Comparison of ENCODE assay signal across 1 cellular context in the genomic region with DNA sequence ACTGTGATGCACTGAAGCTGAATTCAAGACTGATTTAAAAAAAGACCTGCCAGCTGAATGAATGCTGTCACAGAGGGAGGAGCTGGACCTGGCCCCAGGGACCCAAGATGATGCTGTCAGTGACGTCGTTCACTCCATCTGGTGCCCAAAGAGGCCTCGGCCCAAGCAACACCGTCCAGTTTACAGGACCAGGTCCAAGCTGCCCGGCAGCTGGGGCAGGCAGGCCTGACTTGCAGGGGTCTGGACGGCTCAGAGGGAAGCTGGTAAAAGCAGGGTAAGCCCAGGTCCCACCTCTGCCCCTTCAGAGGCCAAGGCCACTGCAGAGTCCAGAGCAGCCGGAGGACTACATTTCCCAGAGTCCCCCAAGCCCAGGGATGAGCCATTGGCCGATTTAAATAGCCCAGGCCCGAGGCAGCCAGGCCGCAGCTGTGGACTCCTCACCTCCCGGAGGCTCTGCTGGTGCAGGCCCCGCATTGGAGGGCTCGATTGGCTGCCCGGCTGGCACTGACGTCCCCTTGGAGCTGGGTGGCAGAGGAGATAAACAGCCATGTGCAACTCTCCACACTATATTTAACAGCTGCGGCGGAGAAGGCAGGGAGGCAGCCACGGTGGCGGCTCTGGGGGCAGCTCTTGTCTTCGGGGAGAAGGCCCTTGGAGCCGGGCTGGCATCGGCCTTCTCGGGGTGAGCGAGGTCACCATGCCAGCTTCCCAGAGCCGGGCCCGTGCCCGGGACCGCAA.
TF ChIP-seq lines count a peak whose summit lies in the region.

A gene (plus strand): TSS at position 423 of the 738 bp plus-strand sequence. CDS start 275 bp downstream, at position 698.

TF ChIP-seq in HepG2, 621 proteins besides CTCF, POLR2A, EP300 and RAD21 (continued from another document and continues in another):
- TF ChIP-seq, protein P1, sequence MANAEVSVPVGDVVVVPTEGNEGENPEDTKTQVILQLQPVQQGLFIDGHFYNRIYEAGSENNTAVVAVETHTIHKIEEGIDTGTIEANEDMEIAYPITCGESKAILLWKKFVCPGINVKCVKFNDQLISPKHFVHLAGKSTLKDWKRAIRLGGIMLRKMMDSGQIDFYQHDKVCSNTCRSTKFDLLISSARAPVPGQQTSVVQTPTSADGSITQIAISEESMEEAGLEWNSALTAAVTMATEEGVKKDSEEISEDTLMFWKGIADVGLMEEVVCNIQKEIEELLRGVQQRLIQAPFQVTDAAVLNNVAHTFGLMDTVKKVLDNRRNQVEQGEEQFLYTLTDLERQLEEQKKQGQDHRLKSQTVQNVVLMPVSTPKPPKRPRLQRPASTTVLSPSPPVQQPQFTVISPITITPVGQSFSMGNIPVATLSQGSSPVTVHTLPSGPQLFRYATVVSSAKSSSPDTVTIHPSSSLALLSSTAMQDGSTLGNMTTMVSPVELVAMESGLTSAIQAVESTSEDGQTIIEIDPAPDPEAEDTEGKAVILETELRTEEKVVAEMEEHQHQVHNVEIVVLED (CRISPR knock-in tag; IDR thresholded peaks at IDR 0.05; ENCODE audit: borderline replicate concordance) = 0 out of 2 replicates have a peak, but pooled peaks have one; percentile 38
- no peak for TF ChIP-seq TARDBP (CRISPR knock-in tag; IDR thresholded peaks at IDR 0.05)
- TF ChIP-seq SNAI1 (CRISPR knock-in tag; IDR thresholded peaks at IDR 0.05; ENCODE audit: borderline replicate concordance) = no peak
- 0 out of 2 replicates have a peak, but pooled peaks have one; percentile 49 for TF ChIP-seq ZNF274 (CRISPR knock-in tag; IDR thresholded peaks at IDR 0.05)
- TF ChIP-seq, protein P2, sequence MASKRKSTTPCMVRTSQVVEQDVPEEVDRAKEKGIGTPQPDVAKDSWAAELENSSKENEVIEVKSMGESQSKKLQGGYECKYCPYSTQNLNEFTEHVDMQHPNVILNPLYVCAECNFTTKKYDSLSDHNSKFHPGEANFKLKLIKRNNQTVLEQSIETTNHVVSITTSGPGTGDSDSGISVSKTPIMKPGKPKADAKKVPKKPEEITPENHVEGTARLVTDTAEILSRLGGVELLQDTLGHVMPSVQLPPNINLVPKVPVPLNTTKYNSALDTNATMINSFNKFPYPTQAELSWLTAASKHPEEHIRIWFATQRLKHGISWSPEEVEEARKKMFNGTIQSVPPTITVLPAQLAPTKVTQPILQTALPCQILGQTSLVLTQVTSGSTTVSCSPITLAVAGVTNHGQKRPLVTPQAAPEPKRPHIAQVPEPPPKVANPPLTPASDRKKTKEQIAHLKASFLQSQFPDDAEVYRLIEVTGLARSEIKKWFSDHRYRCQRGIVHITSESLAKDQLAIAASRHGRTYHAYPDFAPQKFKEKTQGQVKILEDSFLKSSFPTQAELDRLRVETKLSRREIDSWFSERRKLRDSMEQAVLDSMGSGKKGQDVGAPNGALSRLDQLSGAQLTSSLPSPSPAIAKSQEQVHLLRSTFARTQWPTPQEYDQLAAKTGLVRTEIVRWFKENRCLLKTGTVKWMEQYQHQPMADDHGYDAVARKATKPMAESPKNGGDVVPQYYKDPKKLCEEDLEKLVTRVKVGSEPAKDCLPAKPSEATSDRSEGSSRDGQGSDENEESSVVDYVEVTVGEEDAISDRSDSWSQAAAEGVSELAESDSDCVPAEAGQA (IDR thresholded peaks at IDR 0.05; ENCODE audit: low read depth) = 0 out of 2 replicates have a peak, but pooled peaks have one; percentile 10
- TF ChIP-seq, protein P2 (CRISPR knock-in tag; IDR thresholded peaks at IDR 0.05; ENCODE audit: borderline replicate concordance) = no peak
- peak; percentile 73; the same call in 1 of the 2 replicates for TF ChIP-seq ZNF546 (CRISPR knock-in tag; conservative IDR thresholded peaks at IDR 0.05)
- no peak for TF ChIP-seq EEA1 (CRISPR knock-in tag; IDR thresholded peaks at IDR 0.05; ENCODE audit: borderline replicate concordance)
- TF ChIP-seq, protein P3, sequence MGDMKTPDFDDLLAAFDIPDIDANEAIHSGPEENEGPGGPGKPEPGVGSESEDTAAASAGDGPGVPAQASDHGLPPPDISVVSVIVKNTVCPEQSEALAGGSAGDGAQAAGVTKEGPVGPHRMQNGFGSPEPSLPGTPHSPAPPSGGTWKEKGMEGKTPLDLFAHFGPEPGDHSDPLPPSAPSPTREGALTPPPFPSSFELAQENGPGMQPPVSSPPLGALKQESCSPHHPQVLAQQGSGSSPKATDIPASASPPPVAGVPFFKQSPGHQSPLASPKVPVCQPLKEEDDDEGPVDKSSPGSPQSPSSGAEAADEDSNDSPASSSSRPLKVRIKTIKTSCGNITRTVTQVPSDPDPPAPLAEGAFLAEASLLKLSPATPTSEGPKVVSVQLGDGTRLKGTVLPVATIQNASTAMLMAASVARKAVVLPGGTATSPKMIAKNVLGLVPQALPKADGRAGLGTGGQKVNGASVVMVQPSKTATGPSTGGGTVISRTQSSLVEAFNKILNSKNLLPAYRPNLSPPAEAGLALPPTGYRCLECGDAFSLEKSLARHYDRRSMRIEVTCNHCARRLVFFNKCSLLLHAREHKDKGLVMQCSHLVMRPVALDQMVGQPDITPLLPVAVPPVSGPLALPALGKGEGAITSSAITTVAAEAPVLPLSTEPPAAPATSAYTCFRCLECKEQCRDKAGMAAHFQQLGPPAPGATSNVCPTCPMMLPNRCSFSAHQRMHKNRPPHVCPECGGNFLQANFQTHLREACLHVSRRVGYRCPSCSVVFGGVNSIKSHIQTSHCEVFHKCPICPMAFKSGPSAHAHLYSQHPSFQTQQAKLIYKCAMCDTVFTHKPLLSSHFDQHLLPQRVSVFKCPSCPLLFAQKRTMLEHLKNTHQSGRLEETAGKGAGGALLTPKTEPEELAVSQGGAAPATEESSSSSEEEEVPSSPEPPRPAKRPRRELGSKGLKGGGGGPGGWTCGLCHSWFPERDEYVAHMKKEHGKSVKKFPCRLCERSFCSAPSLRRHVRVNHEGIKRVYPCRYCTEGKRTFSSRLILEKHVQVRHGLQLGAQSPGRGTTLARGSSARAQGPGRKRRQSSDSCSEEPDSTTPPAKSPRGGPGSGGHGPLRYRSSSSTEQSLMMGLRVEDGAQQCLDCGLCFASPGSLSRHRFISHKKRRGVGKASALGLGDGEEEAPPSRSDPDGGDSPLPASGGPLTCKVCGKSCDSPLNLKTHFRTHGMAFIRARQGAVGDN (CRISPR knock-in tag; IDR thresholded peaks at IDR 0.05) = peak; percentile 73
- TF ChIP-seq RBM39 (IDR thresholded peaks at IDR 0.05; ENCODE audit: low read depth, low read length, poor library complexity, severe bottlenecking) = peak; percentile 30
- TF ChIP-seq ZNF382 (CRISPR knock-in tag; IDR thresholded peaks at IDR 0.05; ENCODE audit: borderline replicate concordance) = no peak
- no peak for TF ChIP-seq GABPA (IDR thresholded peaks at IDR 0.05; ENCODE audit: low read depth, low read length)
- 0 out of 2 replicates have a peak, but pooled peaks have one; percentile 54 for TF ChIP-seq GABPA (CRISPR knock-in tag; IDR thresholded peaks at IDR 0.05; ENCODE audit: low read depth)
- TF ChIP-seq U2AF2 (IDR thresholded peaks at IDR 0.05; ENCODE audit: low read depth, low read length) = no peak
- no peak for TF ChIP-seq ZNF17 (CRISPR knock-in tag; IDR thresholded peaks at IDR 0.05)
- TF ChIP-seq ZSCAN31 (CRISPR knock-in tag; IDR thresholded peaks at IDR 0.05; ENCODE audit: low read depth) = no peak
- 0 out of 2 replicates have a peak, but pooled peaks have one; percentile 32 for TF ChIP-seq ZNF335 (CRISPR knock-in tag; IDR thresholded peaks at IDR 0.05)
- TF ChIP-seq CREB1 (IDR thresholded peaks at IDR 0.05) = peak; percentile 73
- no peak for TF ChIP-seq CREB1 (CRISPR knock-in tag; IDR thresholded peaks at IDR 0.05)
- TF ChIP-seq ZNF724P (CRISPR knock-in tag; IDR thresholded peaks at IDR 0.05; ENCODE audit: borderline replicate concordance) = no peak
- no peak for TF ChIP-seq JUND (CRISPR knock-in tag; IDR thresholded peaks at IDR 0.05)
- no peak for TF ChIP-seq ZNF510 (CRISPR knock-in tag; IDR thresholded peaks at IDR 0.05; ENCODE audit: low read depth)
- no peak for TF ChIP-seq ZNF260 (CRISPR knock-in tag; IDR thresholded peaks at IDR 0.05; ENCODE audit: borderline replicate concordance, low read depth)
- TF ChIP-seq THAP11 (CRISPR knock-in tag; IDR thresholded peaks at IDR 0.05) = peak; percentile 98
- TF ChIP-seq, protein P4, sequence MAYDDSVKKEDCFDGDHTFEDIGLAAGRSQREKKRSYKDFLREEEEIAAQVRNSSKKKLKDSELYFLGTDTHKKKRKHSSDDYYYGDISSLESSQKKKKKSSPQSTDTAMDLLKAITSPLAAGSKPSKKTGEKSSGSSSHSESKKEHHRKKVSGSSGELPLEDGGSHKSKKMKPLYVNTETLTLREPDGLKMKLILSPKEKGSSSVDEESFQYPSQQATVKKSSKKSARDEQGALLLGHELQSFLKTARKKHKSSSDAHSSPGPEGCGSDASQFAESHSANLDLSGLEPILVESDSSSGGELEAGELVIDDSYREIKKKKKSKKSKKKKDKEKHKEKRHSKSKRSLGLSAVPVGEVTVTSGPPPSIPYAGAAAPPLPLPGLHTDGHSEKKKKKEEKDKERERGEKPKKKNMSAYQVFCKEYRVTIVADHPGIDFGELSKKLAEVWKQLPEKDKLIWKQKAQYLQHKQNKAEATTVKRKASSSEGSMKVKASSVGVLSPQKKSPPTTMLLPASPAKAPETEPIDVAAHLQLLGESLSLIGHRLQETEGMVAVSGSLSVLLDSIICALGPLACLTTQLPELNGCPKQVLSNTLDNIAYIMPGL (CRISPR knock-in tag; IDR thresholded peaks at IDR 0.05; ENCODE audit: borderline replicate concordance in 1 of 2, low read depth in 1 of 2) = peak in 1 of 2 experiments; percentile 42; a peak in 1 of 4 replicates
- TF ChIP-seq, protein P5, sequence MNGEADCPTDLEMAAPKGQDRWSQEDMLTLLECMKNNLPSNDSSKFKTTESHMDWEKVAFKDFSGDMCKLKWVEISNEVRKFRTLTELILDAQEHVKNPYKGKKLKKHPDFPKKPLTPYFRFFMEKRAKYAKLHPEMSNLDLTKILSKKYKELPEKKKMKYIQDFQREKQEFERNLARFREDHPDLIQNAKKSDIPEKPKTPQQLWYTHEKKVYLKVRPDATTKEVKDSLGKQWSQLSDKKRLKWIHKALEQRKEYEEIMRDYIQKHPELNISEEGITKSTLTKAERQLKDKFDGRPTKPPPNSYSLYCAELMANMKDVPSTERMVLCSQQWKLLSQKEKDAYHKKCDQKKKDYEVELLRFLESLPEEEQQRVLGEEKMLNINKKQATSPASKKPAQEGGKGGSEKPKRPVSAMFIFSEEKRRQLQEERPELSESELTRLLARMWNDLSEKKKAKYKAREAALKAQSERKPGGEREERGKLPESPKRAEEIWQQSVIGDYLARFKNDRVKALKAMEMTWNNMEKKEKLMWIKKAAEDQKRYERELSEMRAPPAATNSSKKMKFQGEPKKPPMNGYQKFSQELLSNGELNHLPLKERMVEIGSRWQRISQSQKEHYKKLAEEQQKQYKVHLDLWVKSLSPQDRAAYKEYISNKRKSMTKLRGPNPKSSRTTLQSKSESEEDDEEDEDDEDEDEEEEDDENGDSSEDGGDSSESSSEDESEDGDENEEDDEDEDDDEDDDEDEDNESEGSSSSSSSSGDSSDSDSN (CRISPR knock-in tag; IDR thresholded peaks at IDR 0.05) = peak; percentile 37; the same call in 1 of the 2 replicates
- no peak for TF ChIP-seq ZSCAN21 (CRISPR knock-in tag; IDR thresholded peaks at IDR 0.05; ENCODE audit: borderline replicate concordance)
- TF ChIP-seq, protein P6, sequence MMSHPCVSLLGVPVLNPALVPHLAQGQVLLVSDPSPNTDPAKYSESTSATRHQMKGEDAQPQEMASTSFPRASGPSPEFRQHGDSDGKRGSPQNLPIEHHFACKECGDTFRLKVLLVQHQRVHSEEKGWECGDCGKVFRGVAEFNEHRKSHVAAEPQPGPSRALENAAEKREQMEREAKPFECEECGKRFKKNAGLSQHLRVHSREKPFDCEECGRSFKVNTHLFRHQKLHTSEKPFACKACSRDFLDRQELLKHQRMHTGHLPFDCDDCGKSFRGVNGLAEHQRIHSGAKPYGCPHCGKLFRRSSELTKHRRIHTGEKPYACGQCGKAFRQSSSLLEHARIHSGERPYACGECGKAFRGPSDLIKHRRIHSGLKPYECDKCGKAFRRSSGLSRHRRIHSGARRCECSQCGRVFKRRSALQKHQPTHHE (CRISPR knock-in tag; IDR thresholded peaks at IDR 0.05; ENCODE audit: borderline replicate concordance) = no peak
- peak; percentile 20; the same call in 1 of the 2 replicates for TF ChIP-seq TBX2 (CRISPR knock-in tag; IDR thresholded peaks at IDR 0.05; ENCODE audit: borderline replicate concordance)
- no peak for TF ChIP-seq SP5 (CRISPR knock-in tag; IDR thresholded peaks at IDR 0.05; ENCODE audit: borderline replicate concordance, low read depth)
- TF ChIP-seq ZNF883 (CRISPR knock-in tag; IDR thresholded peaks at IDR 0.05; ENCODE audit: not compliant biosample characterization) = peak; percentile 31
- no peak for TF ChIP-seq GLI4 (CRISPR knock-in tag; IDR thresholded peaks at IDR 0.05; ENCODE audit: borderline replicate concordance)
- TF ChIP-seq ARNTL (CRISPR knock-in tag; IDR thresholded peaks at IDR 0.05) = 0 out of 2 replicates have a peak, but pooled peaks have one; percentile 27
- TF ChIP-seq, protein P7, sequence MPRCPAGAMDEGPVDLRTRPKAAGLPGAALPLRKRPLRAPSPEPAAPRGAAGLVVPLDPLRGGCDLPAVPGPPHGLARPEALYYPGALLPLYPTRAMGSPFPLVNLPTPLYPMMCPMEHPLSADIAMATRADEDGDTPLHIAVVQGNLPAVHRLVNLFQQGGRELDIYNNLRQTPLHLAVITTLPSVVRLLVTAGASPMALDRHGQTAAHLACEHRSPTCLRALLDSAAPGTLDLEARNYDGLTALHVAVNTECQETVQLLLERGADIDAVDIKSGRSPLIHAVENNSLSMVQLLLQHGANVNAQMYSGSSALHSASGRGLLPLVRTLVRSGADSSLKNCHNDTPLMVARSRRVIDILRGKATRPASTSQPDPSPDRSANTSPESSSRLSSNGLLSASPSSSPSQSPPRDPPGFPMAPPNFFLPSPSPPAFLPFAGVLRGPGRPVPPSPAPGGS (CRISPR knock-in tag; IDR thresholded peaks at IDR 0.05) = 0 out of 2 replicates have a peak, but pooled peaks have one; percentile 29
- 0 out of 2 replicates have a peak, but pooled peaks have one; percentile 36 for TF ChIP-seq ZNF556 (CRISPR knock-in tag; IDR thresholded peaks at IDR 0.05; ENCODE audit: borderline replicate concordance)
- TF ChIP-seq RNF2 (conservative IDR thresholded peaks at IDR 0.05; ENCODE audit: low read depth) = no peak
- TF ChIP-seq NR2F1 (CRISPR knock-in tag; IDR thresholded peaks at IDR 0.05) = peak; percentile 14 to 25; a peak in 1 of 4 replicates
- no peak for TF ChIP-seq BRD4 (CRISPR knock-in tag; IDR thresholded peaks at IDR 0.05)
